In the genomic region with DNA sequence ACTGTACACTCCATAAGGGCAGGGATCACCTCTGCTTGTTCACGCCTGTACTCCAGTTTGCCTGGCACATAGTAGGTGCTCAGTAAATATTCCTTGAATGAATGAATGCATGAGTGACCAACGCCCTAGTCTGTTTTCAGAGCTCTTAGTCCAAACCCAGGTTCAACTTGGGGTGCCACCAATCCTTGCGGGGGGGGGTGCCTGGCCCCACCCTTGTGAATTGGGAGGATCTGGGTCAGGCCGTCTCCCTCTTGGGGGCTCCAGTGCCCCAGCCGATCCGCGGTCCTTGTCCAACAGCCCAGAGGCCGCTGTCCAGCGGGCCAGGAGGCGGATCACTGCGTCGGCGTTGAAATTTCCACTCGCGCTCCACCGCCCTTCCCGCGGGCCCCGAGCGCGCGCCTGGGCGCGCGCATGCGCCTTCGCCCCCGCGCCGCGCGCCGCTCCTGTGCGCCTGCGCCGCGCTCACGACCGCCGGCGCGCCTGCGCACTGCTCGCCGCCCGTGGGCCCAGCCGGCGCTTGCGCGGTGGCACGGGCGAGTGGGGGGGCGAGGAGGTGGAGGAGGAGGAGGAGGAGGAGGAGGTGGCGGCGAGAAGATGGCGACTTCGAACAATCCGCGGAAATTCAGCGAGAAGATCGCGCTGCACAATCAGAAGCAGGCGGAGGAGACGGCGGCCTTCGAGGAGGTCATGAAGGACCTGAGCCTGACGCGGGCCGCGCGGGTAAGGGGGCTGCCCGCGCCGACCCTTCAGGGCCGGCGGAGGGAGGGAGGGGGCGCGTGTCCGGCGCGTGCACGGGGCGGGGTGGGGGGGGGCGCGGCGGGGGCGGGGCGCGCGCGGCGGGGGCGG, we compare ENCODE assay signal across 1 cellular context.
TF ChIP-seq lines count a peak whose summit lies in the region.

CRTC1 (plus strand) TSS at position 572 of the 846 bp plus-strand sequence; CDS start at position 595, 23 bp downstream.

TF ChIP-seq in HEK293, 187 proteins besides CTCF, POLR2A, EP300 and RAD21 (continued from another document and continues in another):
- TF ChIP-seq ZBTB17 (tag by site-specific recombination; IDR thresholded peaks at IDR 0.05) = peak; percentile 46; the same call in 1 of the 2 replicates
- no peak for TF ChIP-seq ZNF23 (tag by site-specific recombination; IDR thresholded peaks at IDR 0.05; ENCODE audit: borderline replicate concordance)
- peak; percentile 86 for TF ChIP-seq SP3 (tag by site-specific recombination; IDR thresholded peaks at IDR 0.05)
- TF ChIP-seq ZNF169 (tag by site-specific recombination; IDR thresholded peaks at IDR 0.05) = no peak
- no peak for TF ChIP-seq ZNF350 (tag by site-specific recombination; IDR thresholded peaks at IDR 0.05)
- TF ChIP-seq ZNF140 (tag by site-specific recombination; IDR thresholded peaks at IDR 0.05) = no peak
- TF ChIP-seq ZNF292 (tag by site-specific recombination; IDR thresholded peaks at IDR 0.05; ENCODE audit: borderline replicate concordance, low read depth) = no peak
- no peak for TF ChIP-seq ZNF830 (tag by site-specific recombination; IDR thresholded peaks at IDR 0.05; ENCODE audit: low read depth)
- TF ChIP-seq, protein P1, sequence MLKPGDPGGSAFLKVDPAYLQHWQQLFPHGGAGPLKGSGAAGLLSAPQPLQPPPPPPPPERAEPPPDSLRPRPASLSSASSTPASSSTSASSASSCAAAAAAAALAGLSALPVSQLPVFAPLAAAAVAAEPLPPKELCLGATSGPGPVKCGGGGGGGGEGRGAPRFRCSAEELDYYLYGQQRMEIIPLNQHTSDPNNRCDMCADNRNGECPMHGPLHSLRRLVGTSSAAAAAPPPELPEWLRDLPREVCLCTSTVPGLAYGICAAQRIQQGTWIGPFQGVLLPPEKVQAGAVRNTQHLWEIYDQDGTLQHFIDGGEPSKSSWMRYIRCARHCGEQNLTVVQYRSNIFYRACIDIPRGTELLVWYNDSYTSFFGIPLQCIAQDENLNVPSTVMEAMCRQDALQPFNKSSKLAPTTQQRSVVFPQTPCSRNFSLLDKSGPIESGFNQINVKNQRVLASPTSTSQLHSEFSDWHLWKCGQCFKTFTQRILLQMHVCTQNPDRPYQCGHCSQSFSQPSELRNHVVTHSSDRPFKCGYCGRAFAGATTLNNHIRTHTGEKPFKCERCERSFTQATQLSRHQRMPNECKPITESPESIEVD (tag by site-specific recombination; IDR thresholded peaks at IDR 0.05) = no peak
- no peak for TF ChIP-seq ZNF223 (tag by site-specific recombination; IDR thresholded peaks at IDR 0.05)
- TF ChIP-seq ZNF2 (tag by site-specific recombination; IDR thresholded peaks at IDR 0.05) = no peak
- no peak for TF ChIP-seq ZNF521 (tag by site-specific recombination; IDR thresholded peaks at IDR 0.05)
- peak; percentile 72; the same call in 1 of the 2 replicates for TF ChIP-seq YY1 (tag by site-specific recombination; IDR thresholded peaks at IDR 0.05)
- TF ChIP-seq ZNF76 (tag by site-specific recombination; IDR thresholded peaks at IDR 0.05; ENCODE audit: borderline replicate concordance, low read depth) = no peak
- TF ChIP-seq ZNF785 (tag by site-specific recombination; IDR thresholded peaks at IDR 0.05) = no peak
- no peak for TF ChIP-seq ZNF837 (tag by site-specific recombination; IDR thresholded peaks at IDR 0.05)
- no peak for TF ChIP-seq ZNF510 (tag by site-specific recombination; IDR thresholded peaks at IDR 0.05; ENCODE audit: insufficient replicate concordance)
- TF ChIP-seq, protein P2, sequence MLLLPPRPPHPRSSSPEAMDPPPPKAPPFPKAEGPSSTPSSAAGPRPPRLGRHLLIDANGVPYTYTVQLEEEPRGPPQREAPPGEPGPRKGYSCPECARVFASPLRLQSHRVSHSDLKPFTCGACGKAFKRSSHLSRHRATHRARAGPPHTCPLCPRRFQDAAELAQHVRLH (tag by site-specific recombination; IDR thresholded peaks at IDR 0.05) = 0 out of 2 replicates have a peak, but pooled peaks have one; percentile 18
- no peak; the same call in none of the 2 replicates for TF ChIP-seq SP7 (tag by site-specific recombination; IDR thresholded peaks at IDR 0.05)
- TF ChIP-seq ZNF248 (tag by site-specific recombination; IDR thresholded peaks at IDR 0.05) = no peak
- TF ChIP-seq, protein P3, sequence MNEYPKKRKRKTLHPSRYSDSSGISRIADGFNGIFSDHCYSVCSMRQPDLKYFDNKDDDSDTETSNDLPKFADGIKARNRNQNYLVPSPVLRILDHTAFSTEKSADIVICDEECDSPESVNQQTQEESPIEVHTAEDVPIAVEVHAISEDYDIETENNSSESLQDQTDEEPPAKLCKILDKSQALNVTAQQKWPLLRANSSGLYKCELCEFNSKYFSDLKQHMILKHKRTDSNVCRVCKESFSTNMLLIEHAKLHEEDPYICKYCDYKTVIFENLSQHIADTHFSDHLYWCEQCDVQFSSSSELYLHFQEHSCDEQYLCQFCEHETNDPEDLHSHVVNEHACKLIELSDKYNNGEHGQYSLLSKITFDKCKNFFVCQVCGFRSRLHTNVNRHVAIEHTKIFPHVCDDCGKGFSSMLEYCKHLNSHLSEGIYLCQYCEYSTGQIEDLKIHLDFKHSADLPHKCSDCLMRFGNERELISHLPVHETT (tag by site-specific recombination; IDR thresholded peaks at IDR 0.05) = no peak
- TF ChIP-seq ZBTB21 (tag by site-specific recombination; IDR thresholded peaks at IDR 0.05) = no peak
- TF ChIP-seq ZNF175 (tag by site-specific recombination; IDR thresholded peaks at IDR 0.05) = no peak
- TF ChIP-seq ZNF24 (tag by site-specific recombination; IDR thresholded peaks at IDR 0.05) = peak; percentile 99
- no peak for TF ChIP-seq ZNF16 (tag by site-specific recombination; IDR thresholded peaks at IDR 0.05; ENCODE audit: low read depth)
- TF ChIP-seq, protein P4, sequence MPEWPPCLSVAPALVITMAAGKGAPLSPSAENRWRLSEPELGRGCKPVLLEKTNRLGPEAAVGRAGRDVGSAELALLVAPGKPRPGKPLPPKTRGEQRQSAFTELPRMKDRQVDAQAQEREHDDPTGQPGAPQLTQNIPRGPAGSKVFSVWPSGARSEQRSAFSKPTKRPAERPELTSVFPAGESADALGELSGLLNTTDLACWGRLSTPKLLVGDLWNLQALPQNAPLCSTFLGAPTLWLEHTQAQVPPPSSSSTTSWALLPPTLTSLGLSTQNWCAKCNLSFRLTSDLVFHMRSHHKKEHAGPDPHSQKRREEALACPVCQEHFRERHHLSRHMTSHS (tag by site-specific recombination; IDR thresholded peaks at IDR 0.05) = no peak
- TF ChIP-seq BCL11B (tag by site-specific recombination; IDR thresholded peaks at IDR 0.05; ENCODE audit: low read depth) = no peak; the same call in 1 of the 2 replicates
- no peak for TF ChIP-seq ZNF792 (tag by site-specific recombination; IDR thresholded peaks at IDR 0.05)
- TF ChIP-seq, protein P5, sequence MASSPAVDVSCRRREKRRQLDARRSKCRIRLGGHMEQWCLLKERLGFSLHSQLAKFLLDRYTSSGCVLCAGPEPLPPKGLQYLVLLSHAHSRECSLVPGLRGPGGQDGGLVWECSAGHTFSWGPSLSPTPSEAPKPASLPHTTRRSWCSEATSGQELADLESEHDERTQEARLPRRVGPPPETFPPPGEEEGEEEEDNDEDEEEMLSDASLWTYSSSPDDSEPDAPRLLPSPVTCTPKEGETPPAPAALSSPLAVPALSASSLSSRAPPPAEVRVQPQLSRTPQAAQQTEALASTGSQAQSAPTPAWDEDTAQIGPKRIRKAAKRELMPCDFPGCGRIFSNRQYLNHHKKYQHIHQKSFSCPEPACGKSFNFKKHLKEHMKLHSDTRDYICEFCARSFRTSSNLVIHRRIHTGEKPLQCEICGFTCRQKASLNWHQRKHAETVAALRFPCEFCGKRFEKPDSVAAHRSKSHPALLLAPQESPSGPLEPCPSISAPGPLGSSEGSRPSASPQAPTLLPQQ (tag by site-specific recombination; IDR thresholded peaks at IDR 0.05) = peak; percentile 60; the same call in 1 of the 2 replicates
- no peak for TF ChIP-seq SALL2 (tag by site-specific recombination; IDR thresholded peaks at IDR 0.05; ENCODE audit: borderline replicate concordance)
- TF ChIP-seq ZSCAN4 (tag by site-specific recombination; IDR thresholded peaks at IDR 0.05) = no peak
- TF ChIP-seq SETDB1 (IDR thresholded peaks at IDR 0.05; ENCODE audit: insufficient read length, low read length) = no peak
- TF ChIP-seq, protein P6, sequence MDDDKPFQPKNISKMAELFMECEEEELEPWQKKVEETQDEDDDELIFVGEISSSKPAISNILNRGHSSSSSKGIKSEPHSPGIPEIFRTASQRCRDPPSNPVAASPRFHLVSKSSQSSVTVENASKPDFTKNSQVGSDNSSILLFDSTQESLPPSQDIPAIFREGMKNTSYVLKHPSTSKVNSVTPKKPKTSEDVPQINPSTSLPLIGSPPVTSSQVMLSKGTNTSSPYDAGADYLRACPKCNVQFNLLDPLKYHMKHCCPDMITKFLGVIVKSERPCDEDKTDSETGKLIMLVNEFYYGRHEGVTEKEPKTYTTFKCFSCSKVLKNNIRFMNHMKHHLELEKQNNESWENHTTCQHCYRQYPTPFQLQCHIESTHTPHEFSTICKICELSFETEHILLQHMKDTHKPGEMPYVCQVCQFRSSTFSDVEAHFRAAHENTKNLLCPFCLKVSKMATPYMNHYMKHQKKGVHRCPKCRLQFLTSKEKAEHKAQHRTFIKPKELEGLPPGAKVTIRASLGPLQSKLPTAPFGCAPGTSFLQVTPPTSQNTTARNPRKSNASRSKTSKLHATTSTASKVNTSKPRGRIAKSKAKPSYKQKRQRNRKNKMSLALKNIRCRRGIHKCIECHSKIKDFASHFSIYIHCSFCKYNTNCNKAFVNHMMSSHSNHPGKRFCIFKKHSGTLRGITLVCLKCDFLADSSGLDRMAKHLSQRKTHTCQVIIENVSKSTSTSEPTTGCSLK (tag by site-specific recombination; IDR thresholded peaks at IDR 0.05) = no peak
- no peak for TF ChIP-seq ZNF645 (tag by site-specific recombination; IDR thresholded peaks at IDR 0.05)
- TF ChIP-seq ZNF624 (tag by site-specific recombination; IDR thresholded peaks at IDR 0.05) = no peak
- no peak for TF ChIP-seq TCF7L2 (IDR thresholded peaks at IDR 0.05; ENCODE audit: borderline replicate concordance, low read depth, low read length)
- no peak for TF ChIP-seq ZNF544 (tag by site-specific recombination; IDR thresholded peaks at IDR 0.05)
- TF ChIP-seq OVOL3 (tag by site-specific recombination; IDR thresholded peaks at IDR 0.05) = no peak
- no peak for TF ChIP-seq ZNF146 (tag by site-specific recombination; IDR thresholded peaks at IDR 0.05)
- TF ChIP-seq INSM2 (tag by site-specific recombination; IDR thresholded peaks at IDR 0.05) = 0 out of 2 replicates have a peak, but pooled peaks have one; percentile 41
- peak; percentile 80; the same call in 1 of the 2 replicates for TF ChIP-seq ZSCAN30 (tag by site-specific recombination; IDR thresholded peaks at IDR 0.05)
- TF ChIP-seq ZNF214 (tag by site-specific recombination; IDR thresholded peaks at IDR 0.05; ENCODE audit: borderline replicate concordance) = no peak
- 0 out of 2 replicates have a peak, but pooled peaks have one; percentile 15 for TF ChIP-seq GLIS1 (tag by site-specific recombination; IDR thresholded peaks at IDR 0.05)
- TF ChIP-seq ZBTB1 (tag by site-specific recombination; IDR thresholded peaks at IDR 0.05) = no peak
- TF ChIP-seq, protein P7, sequence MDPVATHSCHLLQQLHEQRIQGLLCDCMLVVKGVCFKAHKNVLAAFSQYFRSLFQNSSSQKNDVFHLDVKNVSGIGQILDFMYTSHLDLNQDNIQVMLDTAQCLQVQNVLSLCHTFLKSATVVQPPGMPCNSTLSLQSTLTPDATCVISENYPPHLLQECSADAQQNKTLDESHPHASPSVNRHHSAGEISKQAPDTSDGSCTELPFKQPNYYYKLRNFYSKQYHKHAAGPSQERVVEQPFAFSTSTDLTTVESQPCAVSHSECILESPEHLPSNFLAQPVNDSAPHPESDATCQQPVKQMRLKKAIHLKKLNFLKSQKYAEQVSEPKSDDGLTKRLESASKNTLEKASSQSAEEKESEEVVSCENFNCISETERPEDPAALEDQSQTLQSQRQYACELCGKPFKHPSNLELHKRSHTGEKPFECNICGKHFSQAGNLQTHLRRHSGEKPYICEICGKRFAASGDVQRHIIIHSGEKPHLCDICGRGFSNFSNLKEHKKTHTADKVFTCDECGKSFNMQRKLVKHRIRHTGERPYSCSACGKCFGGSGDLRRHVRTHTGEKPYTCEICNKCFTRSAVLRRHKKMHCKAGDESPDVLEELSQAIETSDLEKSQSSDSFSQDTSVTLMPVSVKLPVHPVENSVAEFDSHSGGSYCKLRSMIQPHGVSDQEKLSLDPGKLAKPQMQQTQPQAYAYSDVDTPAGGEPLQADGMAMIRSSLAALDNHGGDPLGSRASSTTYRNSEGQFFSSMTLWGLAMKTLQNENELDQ (tag by site-specific recombination; IDR thresholded peaks at IDR 0.05; ENCODE audit: low read depth) = no peak
